Comparison of ENCODE assay signal across 1 cellular context in the genomic region with DNA sequence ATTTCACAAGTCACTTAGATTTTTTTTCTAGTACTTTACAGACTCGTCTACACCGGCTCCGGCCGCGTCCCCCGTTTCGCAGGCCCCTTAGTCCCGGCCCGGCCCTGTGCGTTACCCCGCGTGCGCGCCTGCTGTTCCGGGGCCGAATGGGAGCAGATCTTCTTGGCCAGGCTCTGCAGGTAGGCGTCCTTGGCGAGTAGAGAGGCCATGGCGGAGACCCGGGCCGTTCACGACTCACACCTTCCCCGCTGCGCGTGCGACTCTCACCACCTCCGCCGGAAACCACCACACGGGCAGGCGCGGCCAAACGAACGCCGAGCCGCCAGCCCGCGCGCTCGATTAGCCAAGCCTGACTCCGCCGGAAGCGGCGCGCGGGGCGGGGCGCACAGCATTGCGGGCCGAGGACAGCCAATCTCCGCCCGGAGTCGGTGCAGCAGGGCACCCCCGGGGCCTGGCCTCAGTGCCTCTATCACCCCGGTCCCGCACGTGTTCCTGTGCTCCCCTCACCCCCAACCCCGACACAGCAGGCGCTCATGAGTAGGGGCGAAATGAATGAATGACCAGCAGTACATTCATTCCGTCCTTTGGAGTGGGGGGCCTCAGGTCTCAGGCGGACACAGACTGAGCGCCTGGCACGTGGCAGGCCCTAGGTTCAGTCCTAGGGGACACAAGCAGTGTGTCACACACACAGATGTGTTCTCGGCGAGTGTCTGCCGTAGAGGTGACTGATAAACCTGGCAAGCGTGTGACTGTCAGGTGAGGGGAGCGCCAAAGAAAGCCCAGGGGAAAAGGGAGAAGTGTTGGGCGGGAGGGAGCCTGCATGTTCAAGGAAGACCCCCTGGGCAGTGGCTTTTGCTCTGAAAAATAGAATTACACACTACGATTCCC.
A peak's percentile ranks its signal among the peaks of the same experiment; 100 is the strongest.
TF ChIP-seq lines count a peak whose summit lies in the region.

A gene (minus strand): TSS at position 265 of the 888 bp plus-strand sequence. CDS start 56 bp downstream, at position 209.

TF ChIP-seq in HepG2, 621 proteins besides CTCF, POLR2A, EP300 and RAD21 (continued from another document and continues in another):
- TF ChIP-seq, protein P1, sequence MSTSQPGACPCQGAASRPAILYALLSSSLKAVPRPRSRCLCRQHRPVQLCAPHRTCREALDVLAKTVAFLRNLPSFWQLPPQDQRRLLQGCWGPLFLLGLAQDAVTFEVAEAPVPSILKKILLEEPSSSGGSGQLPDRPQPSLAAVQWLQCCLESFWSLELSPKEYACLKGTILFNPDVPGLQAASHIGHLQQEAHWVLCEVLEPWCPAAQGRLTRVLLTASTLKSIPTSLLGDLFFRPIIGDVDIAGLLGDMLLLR (CRISPR knock-in tag; IDR thresholded peaks at IDR 0.05), result peak; percentile 85
- TF ChIP-seq ZNF12 (CRISPR knock-in tag; IDR thresholded peaks at IDR 0.05), result peak; percentile 71
- TF ChIP-seq ZFP90 (CRISPR knock-in tag; IDR thresholded peaks at IDR 0.05; ENCODE audit: borderline replicate concordance), result no peak; the same call in 1 of the 2 replicates
- peak; percentile 80 for TF ChIP-seq ZNF350 (CRISPR knock-in tag; IDR thresholded peaks at IDR 0.05; ENCODE audit: borderline replicate concordance, low read depth)
- no peak for TF ChIP-seq SP140L (CRISPR knock-in tag; IDR thresholded peaks at IDR 0.05; ENCODE audit: borderline replicate concordance)
- TF ChIP-seq ARID2 (CRISPR knock-in tag; IDR thresholded peaks at IDR 0.05; ENCODE audit: borderline replicate concordance), result no peak
- TF ChIP-seq, protein P2, sequence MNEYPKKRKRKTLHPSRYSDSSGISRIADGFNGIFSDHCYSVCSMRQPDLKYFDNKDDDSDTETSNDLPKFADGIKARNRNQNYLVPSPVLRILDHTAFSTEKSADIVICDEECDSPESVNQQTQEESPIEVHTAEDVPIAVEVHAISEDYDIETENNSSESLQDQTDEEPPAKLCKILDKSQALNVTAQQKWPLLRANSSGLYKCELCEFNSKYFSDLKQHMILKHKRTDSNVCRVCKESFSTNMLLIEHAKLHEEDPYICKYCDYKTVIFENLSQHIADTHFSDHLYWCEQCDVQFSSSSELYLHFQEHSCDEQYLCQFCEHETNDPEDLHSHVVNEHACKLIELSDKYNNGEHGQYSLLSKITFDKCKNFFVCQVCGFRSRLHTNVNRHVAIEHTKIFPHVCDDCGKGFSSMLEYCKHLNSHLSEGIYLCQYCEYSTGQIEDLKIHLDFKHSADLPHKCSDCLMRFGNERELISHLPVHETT (CRISPR knock-in tag; conservative IDR thresholded peaks at IDR 0.05), result peak; percentile 94
- TF ChIP-seq ZNF30 (CRISPR knock-in tag; IDR thresholded peaks at IDR 0.05), result no peak
- no peak for TF ChIP-seq REXO4 (CRISPR knock-in tag; IDR thresholded peaks at IDR 0.05; ENCODE audit: borderline replicate concordance)
- TF ChIP-seq GATAD1 (CRISPR knock-in tag; IDR thresholded peaks at IDR 0.05), result peak; percentile 97
- TF ChIP-seq ELF4 (CRISPR knock-in tag; IDR thresholded peaks at IDR 0.05; ENCODE audit: borderline replicate concordance), result no peak
- TF ChIP-seq JARID2 (CRISPR knock-in tag; IDR thresholded peaks at IDR 0.05; ENCODE audit: insufficient replicate concordance), result peak; percentile 71
- TF ChIP-seq, protein P3, sequence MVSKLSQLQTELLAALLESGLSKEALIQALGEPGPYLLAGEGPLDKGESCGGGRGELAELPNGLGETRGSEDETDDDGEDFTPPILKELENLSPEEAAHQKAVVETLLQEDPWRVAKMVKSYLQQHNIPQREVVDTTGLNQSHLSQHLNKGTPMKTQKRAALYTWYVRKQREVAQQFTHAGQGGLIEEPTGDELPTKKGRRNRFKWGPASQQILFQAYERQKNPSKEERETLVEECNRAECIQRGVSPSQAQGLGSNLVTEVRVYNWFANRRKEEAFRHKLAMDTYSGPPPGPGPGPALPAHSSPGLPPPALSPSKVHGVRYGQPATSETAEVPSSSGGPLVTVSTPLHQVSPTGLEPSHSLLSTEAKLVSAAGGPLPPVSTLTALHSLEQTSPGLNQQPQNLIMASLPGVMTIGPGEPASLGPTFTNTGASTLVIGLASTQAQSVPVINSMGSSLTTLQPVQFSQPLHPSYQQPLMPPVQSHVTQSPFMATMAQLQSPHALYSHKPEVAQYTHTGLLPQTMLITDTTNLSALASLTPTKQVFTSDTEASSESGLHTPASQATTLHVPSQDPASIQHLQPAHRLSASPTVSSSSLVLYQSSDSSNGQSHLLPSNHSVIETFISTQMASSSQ (IDR thresholded peaks at IDR 0.05; ENCODE audit: low read depth), result no peak
- TF ChIP-seq, protein P3 (CRISPR knock-in tag; IDR thresholded peaks at IDR 0.05; ENCODE audit: borderline replicate concordance), result peak; percentile 85; the same call in 1 of the 2 replicates
- TF ChIP-seq ZNF713 (CRISPR knock-in tag; IDR thresholded peaks at IDR 0.05), result no peak; the same call in 1 of the 2 replicates
- peak; percentile 51 for TF ChIP-seq SKI (IDR thresholded peaks at IDR 0.05; ENCODE audit: partially characterized antibody)
- TF ChIP-seq TBP (CRISPR knock-in tag; IDR thresholded peaks at IDR 0.05), result no peak
- no peak for TF ChIP-seq ZNF10 (CRISPR knock-in tag; IDR thresholded peaks at IDR 0.05; ENCODE audit: borderline replicate concordance, low read depth)
- TF ChIP-seq ZNF883 (CRISPR knock-in tag; IDR thresholded peaks at IDR 0.05; ENCODE audit: not compliant biosample characterization), result peak; percentile 94
- TF ChIP-seq NR2F6 (IDR thresholded peaks at IDR 0.05), result no peak
- peak; percentile 66 for TF ChIP-seq NR2F6 (CRISPR knock-in tag; IDR thresholded peaks at IDR 0.05)
- no peak for TF ChIP-seq SMARCC2 (IDR thresholded peaks at IDR 0.05)
- TF ChIP-seq, protein P4, sequence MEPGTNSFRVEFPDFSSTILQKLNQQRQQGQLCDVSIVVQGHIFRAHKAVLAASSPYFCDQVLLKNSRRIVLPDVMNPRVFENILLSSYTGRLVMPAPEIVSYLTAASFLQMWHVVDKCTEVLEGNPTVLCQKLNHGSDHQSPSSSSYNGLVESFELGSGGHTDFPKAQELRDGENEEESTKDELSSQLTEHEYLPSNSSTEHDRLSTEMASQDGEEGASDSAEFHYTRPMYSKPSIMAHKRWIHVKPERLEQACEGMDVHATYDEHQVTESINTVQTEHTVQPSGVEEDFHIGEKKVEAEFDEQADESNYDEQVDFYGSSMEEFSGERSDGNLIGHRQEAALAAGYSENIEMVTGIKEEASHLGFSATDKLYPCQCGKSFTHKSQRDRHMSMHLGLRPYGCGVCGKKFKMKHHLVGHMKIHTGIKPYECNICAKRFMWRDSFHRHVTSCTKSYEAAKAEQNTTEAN (CRISPR knock-in tag; conservative IDR thresholded peaks at IDR 0.05), result peak; percentile 58; the same call in 1 of the 2 replicates
- 0 out of 2 replicates have a peak, but pooled peaks have one; percentile 53 for TF ChIP-seq NFIB (CRISPR knock-in tag; IDR thresholded peaks at IDR 0.05; ENCODE audit: borderline replicate concordance)
- TF ChIP-seq ZNF282 (IDR thresholded peaks at IDR 0.05; ENCODE audit: partially characterized antibody), result no peak
- peak; percentile 79 for TF ChIP-seq ZNF772 (CRISPR knock-in tag; IDR thresholded peaks at IDR 0.05)
- peak; percentile 95 for TF ChIP-seq AGO1 (IDR thresholded peaks at IDR 0.05; ENCODE audit: low read depth, low read length, poor library complexity, severe bottlenecking)
- TF ChIP-seq ZMYM2 (CRISPR knock-in tag; IDR thresholded peaks at IDR 0.05), result peak; percentile 65
- peak; percentile 85 for TF ChIP-seq MIXL1 (CRISPR knock-in tag; IDR thresholded peaks at IDR 0.05)
- TF ChIP-seq MTA3 (CRISPR knock-in tag; IDR thresholded peaks at IDR 0.05), result no peak
- TF ChIP-seq SOX5 (CRISPR knock-in tag; IDR thresholded peaks at IDR 0.05; ENCODE audit: borderline replicate concordance), result peak; percentile 53; the same call in 1 of the 2 replicates
- TF ChIP-seq CBX2 (IDR thresholded peaks at IDR 0.05; ENCODE audit: low read depth, low read length), result no peak
- TF ChIP-seq CBX2 (CRISPR knock-in tag; IDR thresholded peaks at IDR 0.05; ENCODE audit: low read depth), result no peak
- TF ChIP-seq MYNN (CRISPR knock-in tag; IDR thresholded peaks at IDR 0.05; ENCODE audit: low read depth), result peak; percentile 73; the same call in 1 of the 2 replicates
- no peak for TF ChIP-seq MBNL3 (CRISPR knock-in tag; conservative IDR thresholded peaks at IDR 0.05)
- TF ChIP-seq CREB1 (IDR thresholded peaks at IDR 0.05), result peak; percentile 50
- no peak for TF ChIP-seq CREB1 (CRISPR knock-in tag; IDR thresholded peaks at IDR 0.05)
- TF ChIP-seq ZNF7 (CRISPR knock-in tag; IDR thresholded peaks at IDR 0.05), result no peak
- TF ChIP-seq, protein P5, sequence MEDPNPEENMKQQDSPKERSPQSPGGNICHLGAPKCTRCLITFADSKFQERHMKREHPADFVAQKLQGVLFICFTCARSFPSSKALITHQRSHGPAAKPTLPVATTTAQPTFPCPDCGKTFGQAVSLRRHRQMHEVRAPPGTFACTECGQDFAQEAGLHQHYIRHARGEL (CRISPR knock-in tag; IDR thresholded peaks at IDR 0.05), result 0 out of 2 replicates have a peak, but pooled peaks have one; percentile 31
- TF ChIP-seq ZNF75D (CRISPR knock-in tag; IDR thresholded peaks at IDR 0.05; ENCODE audit: borderline replicate concordance), result peak; percentile 84; the same call in 1 of the 2 replicates
- peak; percentile 30; the same call in 1 of the 2 replicates for TF ChIP-seq PITX1 (CRISPR knock-in tag; IDR thresholded peaks at IDR 0.05)
- TF ChIP-seq YEATS4 (CRISPR knock-in tag; IDR thresholded peaks at IDR 0.05; ENCODE audit: borderline replicate concordance), result peak; percentile 99
- no peak for TF ChIP-seq ZFAT (CRISPR knock-in tag; conservative IDR thresholded peaks at IDR 0.05)
- TF ChIP-seq, protein P6, sequence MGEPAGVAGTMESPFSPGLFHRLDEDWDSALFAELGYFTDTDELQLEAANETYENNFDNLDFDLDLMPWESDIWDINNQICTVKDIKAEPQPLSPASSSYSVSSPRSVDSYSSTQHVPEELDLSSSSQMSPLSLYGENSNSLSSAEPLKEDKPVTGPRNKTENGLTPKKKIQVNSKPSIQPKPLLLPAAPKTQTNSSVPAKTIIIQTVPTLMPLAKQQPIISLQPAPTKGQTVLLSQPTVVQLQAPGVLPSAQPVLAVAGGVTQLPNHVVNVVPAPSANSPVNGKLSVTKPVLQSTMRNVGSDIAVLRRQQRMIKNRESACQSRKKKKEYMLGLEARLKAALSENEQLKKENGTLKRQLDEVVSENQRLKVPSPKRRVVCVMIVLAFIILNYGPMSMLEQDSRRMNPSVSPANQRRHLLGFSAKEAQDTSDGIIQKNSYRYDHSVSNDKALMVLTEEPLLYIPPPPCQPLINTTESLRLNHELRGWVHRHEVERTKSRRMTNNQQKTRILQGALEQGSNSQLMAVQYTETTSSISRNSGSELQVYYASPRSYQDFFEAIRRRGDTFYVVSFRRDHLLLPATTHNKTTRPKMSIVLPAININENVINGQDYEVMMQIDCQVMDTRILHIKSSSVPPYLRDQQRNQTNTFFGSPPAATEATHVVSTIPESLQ (CRISPR knock-in tag; conservative IDR thresholded peaks at IDR 0.05), result no peak
- TF ChIP-seq GFI1 (CRISPR knock-in tag; IDR thresholded peaks at IDR 0.05; ENCODE audit: borderline replicate concordance), result peak; percentile 70; the same call in 1 of the 2 replicates
- TF ChIP-seq, protein P7, sequence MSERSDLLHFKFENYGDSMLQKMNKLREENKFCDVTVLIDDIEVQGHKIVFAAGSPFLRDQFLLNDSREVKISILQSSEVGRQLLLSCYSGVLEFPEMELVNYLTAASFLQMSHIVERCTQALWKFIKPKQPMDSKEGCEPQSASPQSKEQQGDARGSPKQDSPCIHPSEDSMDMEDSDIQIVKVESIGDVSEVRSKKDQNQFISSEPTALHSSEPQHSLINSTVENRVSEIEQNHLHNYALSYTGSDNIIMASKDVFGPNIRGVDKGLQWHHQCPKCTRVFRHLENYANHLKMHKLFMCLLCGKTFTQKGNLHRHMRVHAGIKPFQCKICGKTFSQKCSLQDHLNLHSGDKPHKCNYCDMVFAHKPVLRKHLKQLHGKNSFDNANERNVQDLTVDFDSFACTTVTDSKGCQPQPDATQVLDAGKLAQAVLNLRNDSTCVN (CRISPR knock-in tag; IDR thresholded peaks at IDR 0.05; ENCODE audit: borderline replicate concordance), result peak; percentile 79
- TF ChIP-seq ZNF569 (CRISPR knock-in tag; IDR thresholded peaks at IDR 0.05; ENCODE audit: borderline replicate concordance), result no peak
- TF ChIP-seq NR2F1 (CRISPR knock-in tag; IDR thresholded peaks at IDR 0.05), result no peak
- TF ChIP-seq ZFP36 (IDR thresholded peaks at IDR 0.05; ENCODE audit: borderline replicate concordance, low read depth, low read length, partially characterized antibody), result no peak
- no peak; the same call in 1 of the 2 replicates for TF ChIP-seq ZNF446 (CRISPR knock-in tag; IDR thresholded peaks at IDR 0.05)
- TF ChIP-seq, protein P8, sequence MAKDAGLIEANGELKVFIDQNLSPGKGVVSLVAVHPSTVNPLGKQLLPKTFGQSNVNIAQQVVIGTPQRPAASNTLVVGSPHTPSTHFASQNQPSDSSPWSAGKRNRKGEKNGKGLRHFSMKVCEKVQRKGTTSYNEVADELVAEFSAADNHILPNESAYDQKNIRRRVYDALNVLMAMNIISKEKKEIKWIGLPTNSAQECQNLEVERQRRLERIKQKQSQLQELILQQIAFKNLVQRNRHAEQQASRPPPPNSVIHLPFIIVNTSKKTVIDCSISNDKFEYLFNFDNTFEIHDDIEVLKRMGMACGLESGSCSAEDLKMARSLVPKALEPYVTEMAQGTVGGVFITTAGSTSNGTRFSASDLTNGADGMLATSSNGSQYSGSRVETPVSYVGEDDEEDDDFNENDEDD (CRISPR knock-in tag; IDR thresholded peaks at IDR 0.05; ENCODE audit: borderline replicate concordance), result peak; percentile 80; the same call in 1 of the 2 replicates
- TF ChIP-seq, protein P9, sequence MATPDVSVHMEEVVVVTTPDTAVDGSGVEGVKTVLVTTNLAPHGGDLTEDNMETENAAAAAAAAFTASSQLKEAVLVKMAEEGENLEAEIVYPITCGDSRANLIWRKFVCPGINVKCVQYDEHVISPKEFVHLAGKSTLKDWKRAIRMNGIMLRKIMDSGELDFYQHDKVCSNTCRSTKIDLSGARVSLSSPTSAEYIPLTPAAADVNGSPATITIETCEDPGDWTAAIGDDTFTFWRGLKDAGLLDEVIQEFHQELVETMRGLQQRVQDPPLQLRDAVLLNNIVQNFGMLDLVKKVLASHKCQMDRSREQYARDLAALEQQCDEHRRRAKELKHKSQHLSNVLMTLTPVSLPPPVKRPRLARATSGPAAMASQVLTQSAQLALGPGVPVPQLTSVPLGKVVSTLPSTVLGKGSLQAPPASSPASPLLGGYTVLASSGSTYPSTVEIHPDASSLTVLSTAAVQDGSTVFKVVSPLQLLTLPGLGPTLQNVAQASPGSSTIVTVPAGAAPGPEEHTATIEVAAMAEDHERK (CRISPR knock-in tag; IDR thresholded peaks at IDR 0.05; ENCODE audit: low read depth), result peak; percentile 78
